Comparison of ENCODE assay signal across 8 cellular contexts in genomic region chr11:59822989-59823566, GRCh38. TPM values are rescaled to one million over a fixed set of nuclear protein-coding genes. Genes with fewer than 3 reads are reported as not detected.
DNase-seq lines count a peak whose midpoint lies in the region; ATAC-seq and TF ChIP-seq lines count a peak whose summit lies in the region.

No MANE protein-coding gene starts in this region.

- peaks cover 13% of the 10 kb centered on the region for H3K4me1 Mint-ChIP-seq in T-helper 17 cell
- peaks cover 3 to 5% of the 10 kb centered on the region in 2 donors for H3K4me1 Mint-ChIP-seq in natural killer cell treated with Interleukin-12 subunit alpha and Interleukin-12 subunit beta and Interleukin-15 and Interleukin-18, amount 100 ng/mL, for 72 hours (ENCODE audit: low read depth in 2 of 2)

- H3K9me3 Mint-ChIP-seq in natural killer cell treated with Interleukin-12 subunit alpha and Interleukin-12 subunit beta and Interleukin-15 and Interleukin-18, amount 100 ng/mL, for 72 hours = no peaks in the 10 kb centered on the region

- in situ Hi-C loops in GM13977 (cut with MboI; ENCODE audit: low pct_unique_long_range_greater_than_20kb, low sequenced_read_pairs, unreplicated experiment) = loop anchor here (25.0 kb wide), 1 partner anchor 664 kb away; the partner anchor contains the start of gene MS4A12

- intact Hi-C loops in esophagus squamous epithelium (cut with DNase I) = no loop called here

- no peaks in the 10 kb centered on the region for H3K27me3 ChIP-seq in BJ (ENCODE audit: control insufficient read depth, insufficient read depth, low read length)
- H3K27me3 ChIP-seq in esophagus squamous epithelium = no peaks in the 10 kb centered on the region

- H3K36me3 Mint-ChIP-seq in T-helper 17 cell (ENCODE audit: low read depth) = no peaks in the 10 kb centered on the region
- H3K36me3 Mint-ChIP-seq in natural killer cell treated with Interleukin-12 subunit alpha and Interleukin-12 subunit beta and Interleukin-15 and Interleukin-18, amount 100 ng/mL, for 72 hours = no peaks in the 10 kb centered on the region

- DNase-seq in BJ (ENCODE audit: low read depth) (no peak), GM13977 (ENCODE audit: low spot score) (peak; percentile 56), NCI-H1092 (lab: John Stamatoyannopoulos, UW) (peak; percentile 23), T-helper 17 cell (no peak), esophagus squamous epithelium (lab: John Stamatoyannopoulos, UW) (no peak)
- no peak for DNase-seq in natural killer cell treated with Interleukin-12 subunit alpha and Interleukin-12 subunit beta and Interleukin-15 and Interleukin-18, amount 100 ng/mL, for 72 hours (ENCODE audit: low spot score)
- DNase-seq in stimulated activated naive CD4-positive, alpha-beta T cell treated with Interleukin-2 at 50 U/mL for 16 hours (lab: John Stamatoyannopoulos, UW) = no peak

- peak; percentile 64 for TF ChIP-seq CTCF in BJ (IDR thresholded peaks at IDR 0.05; ENCODE audit: insufficient read depth, low read depth, low read length)
- TF ChIP-seq CTCF in GM13977 (IDR thresholded peaks at IDR 0.05; ENCODE audit: extremely low read depth, insufficient read depth, missing control alignments) = peak; percentile 67
- peak; percentile 28 to 68 (median 46) for TF ChIP-seq CTCF in esophagus squamous epithelium (IDR thresholded peaks at IDR 0.05)

- peak overlapping the region; percentile 53 for H3K27ac Mint-ChIP-seq in T-helper 17 cell
- no peak overlapping the region for H3K27ac Mint-ChIP-seq in natural killer cell treated with Interleukin-12 subunit alpha and Interleukin-12 subunit beta and Interleukin-15 and Interleukin-18, amount 100 ng/mL, for 72 hours

- WGBS in esophagus squamous epithelium, 2 donors = 10 to 17% methylated on average over 9 of the region's 9 CpGs

- no peaks in the 10 kb centered on the region for H3K4me1 ChIP-seq in esophagus squamous epithelium

- H3K9me3 ChIP-seq in T-helper 17 cell (ENCODE audit: control insufficient read depth, low read length, poor library complexity, severe bottlenecking) (no peaks in the 10 kb centered on the region), esophagus squamous epithelium (no peaks in the 10 kb centered on the region)

- POLR2A ChIA-PET in BJ (lab: Charles Lee) = no interaction called here

- CTCF ChIA-PET in BJ (lab: Yijun Ruan, JAX) = interaction anchor here (0.6 to 1.2 kb wide), 7 partner anchors 9 to 371 kb away, joined by 3 to 6 read pairs (median 3); partner anchors contain the start of gene CBLIF

- H3K4me3 ChIP-seq in BJ (ENCODE audit: low read depth, low read length) (no peak overlapping the region), esophagus squamous epithelium (no peak overlapping the region)

- ATAC-seq in HG02759 (IDR thresholded peaks at IDR 0.05; ENCODE audit: unreplicated experiment) (peak; percentile 84), T-helper 17 cell (peak; percentile 64)
- peak; percentile 62 to 73 for ATAC-seq in natural killer cell treated with Interleukin-12 subunit alpha and Interleukin-12 subunit beta and Interleukin-15 and Interleukin-18, amount 100 ng/mL, for 72 hours

- peak overlapping the region; percentile 64 for H3K4me3 Mint-ChIP-seq in T-helper 17 cell
- H3K4me3 Mint-ChIP-seq in natural killer cell treated with Interleukin-12 subunit alpha and Interleukin-12 subunit beta and Interleukin-15 and Interleukin-18, amount 100 ng/mL, for 72 hours = no peak overlapping the region

- no peak overlapping the region for H3K27ac ChIP-seq in esophagus squamous epithelium

- H3K27me3 Mint-ChIP-seq in T-helper 17 cell = peaks cover 20% of the 10 kb centered on the region
- peaks cover 2 to 8% of the 10 kb centered on the region in 2 donors for H3K27me3 Mint-ChIP-seq in natural killer cell treated with Interleukin-12 subunit alpha and Interleukin-12 subunit beta and Interleukin-15 and Interleukin-18, amount 100 ng/mL, for 72 hours

- no peak for TF ChIP-seq POLR2A in esophagus squamous epithelium (IDR thresholded peaks at IDR 0.05)

- H3K36me3 ChIP-seq in BJ (ENCODE audit: control insufficient read depth, insufficient read depth, low read length) (no peaks in the 10 kb centered on the region), esophagus squamous epithelium (no peaks in the 10 kb centered on the region)

RNA-seq across cellular contexts. Expression of gene MRPL16, which starts 12.5 kb away (rescaled TPM):
- 46.6 and 47.0 TPM in 2 replicates for polyA plus RNA-seq in BJ (2011; rRNA removed)
- polyA minus RNA-seq in BJ (2011; rRNA and poly(A)+ RNA removed) = 13.6 and 16.6 TPM in 2 replicates
- 10 to 100 TPM; 18.4 to 21.8 TPM for total RNA-seq in T-helper 17 cell
- 10 to 100 TPM; 31.4 to 41.6 (median 40.3) TPM for total RNA-seq in esophagus squamous epithelium
- total RNA-seq in natural killer cell treated with Interleukin-12 subunit alpha and Interleukin-12 subunit beta and Interleukin-15 and Interleukin-18, amount 100 ng/mL, for 72 hours = 10 to 100 TPM; 58.7 to 75.5 TPM

RNA-seq across cellular contexts. Expression of gene CBLIF, which starts 22.2 kb away (rescaled TPM):
- not detected in 2 replicates for polyA plus RNA-seq in BJ (2011; rRNA removed)
- polyA minus RNA-seq in BJ (2011; rRNA and poly(A)+ RNA removed) = not detected in 2 replicates
- not detected for total RNA-seq in T-helper 17 cell
- not detected for total RNA-seq in esophagus squamous epithelium
- not detected for total RNA-seq in natural killer cell treated with Interleukin-12 subunit alpha and Interleukin-12 subunit beta and Interleukin-15 and Interleukin-18, amount 100 ng/mL, for 72 hours

RNA-seq across cellular contexts. Expression of gene TCN1, which starts 43.2 kb away (rescaled TPM):
- not detected in 2 replicates for polyA plus RNA-seq in BJ (2011; rRNA removed)
- not detected in 2 replicates for polyA minus RNA-seq in BJ (2011; rRNA and poly(A)+ RNA removed)
- under 1 TPM in 1 of 2 donors, not detected in 1; 0.55 TPM for total RNA-seq in T-helper 17 cell
- total RNA-seq in esophagus squamous epithelium = 100 to 1,000 TPM in 1 of 4 donors, 10 to 100 TPM in 3; 10.3 to 108 (median 39.0) TPM
- not detected for total RNA-seq in natural killer cell treated with Interleukin-12 subunit alpha and Interleukin-12 subunit beta and Interleukin-15 and Interleukin-18, amount 100 ng/mL, for 72 hours

RNA-seq across cellular contexts. Expression of gene OOSP3, which starts 55.5 kb away (rescaled TPM):
- not detected in 2 replicates for polyA plus RNA-seq in BJ (2011; rRNA removed)
- polyA minus RNA-seq in BJ (2011; rRNA and poly(A)+ RNA removed) = not detected in 2 replicates
- total RNA-seq in T-helper 17 cell (not detected), esophagus squamous epithelium (not detected)
- total RNA-seq in natural killer cell treated with Interleukin-12 subunit alpha and Interleukin-12 subunit beta and Interleukin-15 and Interleukin-18, amount 100 ng/mL, for 72 hours = not detected

Comparison
In these comparisons a context has a peak if more than half of its experiments do, and no peak if none do; other contexts are left out.
1. DNase-seq: peak in GM13977 (single experiment) and NCI-H1092 (single experiment); none in BJ (single experiment), T-helper 17 cell (0 of 3), esophagus squamous epithelium (single experiment), natural killer cell treated with Interleukin-12 subunit alpha and Interleukin-12 subunit beta and Interleukin-15 and Interleukin-18, amount 100 ng/mL, for 72 hours (single experiment) and stimulated activated naive CD4-positive, alpha-beta T cell treated with Interleukin-2 at 50 U/mL for 16 hours (single experiment).
2. RNA of gene TCN1, which starts 43.2 kb away (total RNA-seq): 10.3 to 108 TPM in esophagus squamous epithelium; 0.55 TPM in T-helper 17 cell and not detected in natural killer cell treated with Interleukin-12 subunit alpha and Interleukin-12 subunit beta and Interleukin-15 and Interleukin-18, amount 100 ng/mL, for 72 hours; every median in the first group is over 4 times any median in the second.
3. Peak in every context shown above with its lines, with median percentiles within 50 percentile points of each other: CTCF ChIP-seq and ATAC-seq.